In genomic region chr19:40403262-40403984, GRCh38 we compare ENCODE assay signal across 8 cellular contexts. TPM values are rescaled to one million over a fixed set of nuclear protein-coding genes. Genes with fewer than 3 reads are reported as not detected.
DNase-seq lines count a peak whose midpoint lies in the region; ATAC-seq and TF ChIP-seq lines count a peak whose summit lies in the region.

No MANE protein-coding gene starts in this region.

- no peaks in the 10 kb centered on the region for H4K20me1 ChIP-seq in Karpas-422 (ENCODE audit: insufficient read depth, low read depth, low read length)
- H4K20me1 ChIP-seq in SK-N-SH (ENCODE audit: insufficient read depth) = no peaks in the 10 kb centered on the region

- no peak for TF ChIP-seq RAD21 in SK-N-SH (IDR thresholded peaks at IDR 0.05; ENCODE audit: low read length)

- H3K27ac ChIP-seq in Karpas-422 (ENCODE audit: low read length) (no peak overlapping the region), SK-N-SH (ENCODE audit: low read depth in 2 of 2, low read length in 1 of 2) (peak overlapping the region; percentile 58 to 78; a peak in 3 of 4 replicates), parathyroid adenoma (peak overlapping the region; percentile 71)

- POLR2A ChIA-PET in SK-N-SH (lab: Yijun Ruan, JAX) = interaction anchor here (0.7 to 1.8 kb wide), 3 partner anchors 11 to 55 kb away, joined by 3 to 6 read pairs (median 4); partner anchors contain the start of genes C19orf47 and PLD3

- H3K9ac ChIP-seq in Karpas-422 (ENCODE audit: low read length) = peak overlapping the region; percentile 72
- H3K9ac ChIP-seq in SK-N-SH = peak overlapping the region; percentile 75
- H3K9ac ChIP-seq in parathyroid adenoma = peak overlapping the region; percentile 31

- H2AFZ ChIP-seq in Karpas-422 (ENCODE audit: low read length) = peak overlapping the region; percentile 94
- H2AFZ ChIP-seq in SK-N-SH (ENCODE audit: low read depth) = peak overlapping the region; percentile 99
- peak overlapping the region; percentile 85 for H2AFZ ChIP-seq in parathyroid adenoma

- peak overlapping the region; percentile 79 for H3K4me3 Mint-ChIP-seq in activated naive CD4-positive, alpha-beta T cell treated with anti-CD3 and anti-CD28 coated beads, Interleukin-2, amount 10 ng/mL, durations not matched to agents 7 days and 5 days
- peak overlapping the region; percentile 92 for H3K4me3 Mint-ChIP-seq in type B pancreatic cell

- no peaks in the 10 kb centered on the region for H3K9me3 Mint-ChIP-seq in activated naive CD4-positive, alpha-beta T cell treated with anti-CD3 and anti-CD28 coated beads, Interleukin-2, amount 10 ng/mL, durations not matched to agents 7 days and 5 days
- H3K9me3 Mint-ChIP-seq in type B pancreatic cell = no peaks in the 10 kb centered on the region

- H3K4me1 ChIP-seq in Karpas-422 (ENCODE audit: low read length) (peaks cover 9% of the 10 kb centered on the region), SK-N-SH (ENCODE audit: control insufficient read depth in 1 of 2, insufficient read depth in 2 of 2, low read depth in 1 of 2, low read length in 1 of 2) (no peaks in the 10 kb centered on the region; a peak in 1 of 4 replicates), parathyroid adenoma (no peaks in the 10 kb centered on the region)

- DNase-seq in DMS153 treated with DMSO at 0.1 percent for 48 hours (lab: John Stamatoyannopoulos, UW; ENCODE audit: unreplicated experiment) (peak; percentile 38), Karpas-422 (peak; percentile 95), SK-N-SH (peak; percentile 98), head of caudate nucleus (peak; percentile 28 to 79 (median 62)), type B pancreatic cell (ENCODE audit: extremely low spot score, unreplicated experiment) (peak; percentile 93)
- peak; percentile 92 for DNase-seq in activated naive CD4-positive, alpha-beta T cell treated with anti-CD3 and anti-CD28 coated beads, Interleukin-2, amount 10 ng/mL, durations not matched to agents 7 days and 5 days

- no peaks in the 10 kb centered on the region for H3K27me3 ChIP-seq in Karpas-422 (ENCODE audit: low read length)
- H3K27me3 ChIP-seq in SK-N-SH (ENCODE audit: insufficient read depth) = no peaks in the 10 kb centered on the region
- H3K27me3 ChIP-seq in parathyroid adenoma (ENCODE audit: control insufficient read depth, insufficient read depth, low read length) = no peaks in the 10 kb centered on the region

- H3K36me3 ChIP-seq in Karpas-422 (ENCODE audit: insufficient read depth, low read length) = no peaks in the 10 kb centered on the region
- no peaks in the 10 kb centered on the region for H3K36me3 ChIP-seq in SK-N-SH (replicated peaks in 1 of 2; ENCODE audit: control insufficient read depth in 1 of 2, insufficient read depth in 2 of 2, low read length in 1 of 2)
- no peaks in the 10 kb centered on the region for H3K36me3 ChIP-seq in parathyroid adenoma (ENCODE audit: control insufficient read depth, insufficient read depth, low read length)

- H3K4me3 ChIP-seq in Karpas-422 (ENCODE audit: low read length) = peak overlapping the region; percentile 68
- peak overlapping the region; percentile 55 to 80 for H3K4me3 ChIP-seq in SK-N-SH (ENCODE audit: low read depth in 2 of 2, low read length in 1 of 2)
- H3K4me3 ChIP-seq in parathyroid adenoma (ENCODE audit: low read depth, low read length) = peak overlapping the region; percentile 55

- H3K4me2 ChIP-seq in Karpas-422 (ENCODE audit: low read depth, low read length, poor library complexity, severe bottlenecking) (peak overlapping the region; percentile 89), SK-N-SH (peak overlapping the region; percentile 96), parathyroid adenoma (ENCODE audit: low read length) (peak overlapping the region; percentile 91)

- WGBS in SK-N-SH (ENCODE audit: low lambda C conversion rate) = 2% methylated on average over 37 of the region's 41 CpGs

- CTCF ChIA-PET in SK-N-SH (lab: Yijun Ruan, JAX) = interaction anchor here (0.6 to 2.4 kb wide), 10 partner anchors 13 to 195 kb away, joined by 3 to 16 read pairs (median 4); partner anchors contain the start of genes SERTAD1 and SERTAD3
- CTCF ChIA-PET in activated naive CD4-positive, alpha-beta T cell treated with anti-CD3 and anti-CD28 coated beads, Interleukin-2, amount 10 ng/mL, durations not matched to agents 7 days and 5 days (lab: Charles Lee) = interaction anchor here (0.5 to 1.5 kb wide), 2 partner anchors 15 to 17 kb away, joined by 3 to 7 read pairs; no protein-coding TSS in a partner anchor

- no peaks in the 10 kb centered on the region for H3K9me2 ChIP-seq in Karpas-422 (replicated peaks; ENCODE audit: insufficient read depth, low read length)
- H3K9me2 ChIP-seq in SK-N-SH = no peaks in the 10 kb centered on the region

- no peak for TF ChIP-seq EP300 in SK-N-SH (IDR thresholded peaks at IDR 0.05; ENCODE audit: borderline replicate concordance in 1 of 2, low read depth in 1 of 2, low read length in 1 of 2)

- no peaks in the 10 kb centered on the region for H3K79me2 ChIP-seq in Karpas-422 (ENCODE audit: low read length)
- H3K79me2 ChIP-seq in SK-N-SH (ENCODE audit: insufficient read depth) = no peaks in the 10 kb centered on the region
- no peaks in the 10 kb centered on the region for H3K79me2 ChIP-seq in parathyroid adenoma

- peak overlapping the region; percentile 80 for H3K27ac Mint-ChIP-seq in activated naive CD4-positive, alpha-beta T cell treated with anti-CD3 and anti-CD28 coated beads, Interleukin-2, amount 10 ng/mL, durations not matched to agents 7 days and 5 days
- peak overlapping the region; percentile 66 for H3K27ac Mint-ChIP-seq in type B pancreatic cell

- ATAC-seq in GM21717 (IDR thresholded peaks at IDR 0.05; ENCODE audit: unreplicated experiment) = peak; percentile 51

- peaks cover 33% of the 10 kb centered on the region for H3K27me3 Mint-ChIP-seq in activated naive CD4-positive, alpha-beta T cell treated with anti-CD3 and anti-CD28 coated beads, Interleukin-2, amount 10 ng/mL, durations not matched to agents 7 days and 5 days
- peaks cover 3% of the 10 kb centered on the region for H3K27me3 Mint-ChIP-seq in type B pancreatic cell

- intact Hi-C loops in head of caudate nucleus (cut with DNase I) = no loop called here

- H3K9me3 ChIP-seq in Karpas-422 (ENCODE audit: low read length) (no peaks in the 10 kb centered on the region), SK-N-SH (no peaks in the 10 kb centered on the region), parathyroid adenoma (ENCODE audit: control insufficient read depth, low read length) (no peaks in the 10 kb centered on the region)

- H3F3A ChIP-seq in SK-N-SH (replicated peaks; ENCODE audit: insufficient read depth) = peaks cover 3% of the 10 kb centered on the region

- TF ChIP-seq CTCF in SK-N-SH (IDR thresholded peaks at IDR 0.05) (no peak; the same call in 1 of the 2 replicates), parathyroid adenoma (IDR thresholded peaks at IDR 0.05) (peak; percentile 14), type B pancreatic cell (conservative IDR thresholded peaks at IDR 0.05) (peak; percentile 36)

- no peaks in the 10 kb centered on the region for H3K36me3 Mint-ChIP-seq in activated naive CD4-positive, alpha-beta T cell treated with anti-CD3 and anti-CD28 coated beads, Interleukin-2, amount 10 ng/mL, durations not matched to agents 7 days and 5 days
- H3K36me3 Mint-ChIP-seq in type B pancreatic cell = peaks cover 5% of the 10 kb centered on the region

- H3K4me1 Mint-ChIP-seq in activated naive CD4-positive, alpha-beta T cell treated with anti-CD3 and anti-CD28 coated beads, Interleukin-2, amount 10 ng/mL, durations not matched to agents 7 days and 5 days = peaks cover 34% of the 10 kb centered on the region
- H3K4me1 Mint-ChIP-seq in type B pancreatic cell (ENCODE audit: unreplicated experiment) = peaks cover 22% of the 10 kb centered on the region

TF ChIP-seq in SK-N-SH, 30 proteins besides CTCF, POLR2A, EP300 and RAD21 (continues in another document):
- TF ChIP-seq RCOR1 (IDR thresholded peaks at IDR 0.05; ENCODE audit: low read length) (peak; percentile 82), RXRA (IDR thresholded peaks at IDR 0.05; ENCODE audit: borderline replicate concordance, low read depth) (no peak), TCF12 (IDR thresholded peaks at IDR 0.05) (no peak), FOXJ3 (CRISPR knock-in tag; IDR thresholded peaks at IDR 0.05) (no peak)

RNA-seq across cellular contexts. Expression of gene PRX, which starts 9.8 kb away (rescaled TPM):
- total RNA-seq in Karpas-422 (2014; rRNA removed; shearing (Covaris generic); ENCODE audit: low replicate concordance) = 0.56 and 0.61 TPM in 2 replicates
- 2.2 TPM in 2 replicates for polyA plus RNA-seq in SK-N-SH (2012; rRNA removed)
- polyA plus RNA-seq in SK-N-SH (2012; cell fraction: cytosol; rRNA removed) = 1.0 and 1.5 TPM in 2 replicates
- 2.9 and 4.3 TPM in 2 replicates for polyA plus RNA-seq in SK-N-SH (2012; cell fraction: nucleus; rRNA removed)
- total RNA-seq in type B pancreatic cell (ENCODE audit: low replicate concordance) = 1.2 and 11.7 TPM in 2 replicates

RNA-seq across cellular contexts. Expression of gene HIPK4, which starts 13.4 kb away (rescaled TPM):
- total RNA-seq in Karpas-422 (2014; rRNA removed; shearing (Covaris generic); ENCODE audit: low replicate concordance) = not detected in 2 replicates
- polyA plus RNA-seq in SK-N-SH (2012; rRNA removed) = 0.13 and 0.23 TPM in 2 replicates
- polyA plus RNA-seq in SK-N-SH (2012; cell fraction: cytosol; rRNA removed) = 0.01 and 0.09 TPM in 2 replicates
- polyA plus RNA-seq in SK-N-SH (2012; cell fraction: nucleus; rRNA removed) = 0.43 and 0.52 TPM in 2 replicates
- total RNA-seq in type B pancreatic cell (ENCODE audit: low replicate concordance) = 0.12 TPM in 1 of 2 replicates, not detected in the other

RNA-seq across cellular contexts. Expression of gene SERTAD1, which starts 22.4 kb away (rescaled TPM):
- total RNA-seq in Karpas-422 (2014; rRNA removed; shearing (Covaris generic); ENCODE audit: low replicate concordance) = 4.8 and 8.4 TPM in 2 replicates
- 7.1 and 10.4 TPM in 2 replicates for polyA plus RNA-seq in SK-N-SH (2012; rRNA removed)
- polyA plus RNA-seq in SK-N-SH (2012; cell fraction: cytosol; rRNA removed) = 6.5 and 7.6 TPM in 2 replicates
- polyA plus RNA-seq in SK-N-SH (2012; cell fraction: nucleus; rRNA removed) = 8.4 and 10.2 TPM in 2 replicates
- total RNA-seq in type B pancreatic cell (ENCODE audit: low replicate concordance) = 9.2 and 14.4 TPM in 2 replicates

RNA-seq across cellular contexts. Expression of gene SERTAD3, which starts 40.7 kb away (rescaled TPM):
- total RNA-seq in Karpas-422 (2014; rRNA removed; shearing (Covaris generic); ENCODE audit: low replicate concordance) = 14.1 and 14.9 TPM in 2 replicates
- polyA plus RNA-seq in SK-N-SH (2012; rRNA removed) = 11.3 and 12.9 TPM in 2 replicates
- 8.6 and 10.4 TPM in 2 replicates for polyA plus RNA-seq in SK-N-SH (2012; cell fraction: cytosol; rRNA removed)
- polyA plus RNA-seq in SK-N-SH (2012; cell fraction: nucleus; rRNA removed) = 8.0 and 9.5 TPM in 2 replicates
- total RNA-seq in type B pancreatic cell (ENCODE audit: low replicate concordance) = 33.7 and 41.7 TPM in 2 replicates

RNA-seq across cellular contexts. Expression of gene PLD3, which starts 54.9 kb away (rescaled TPM):
- 83.2 and 90.2 TPM in 2 replicates for total RNA-seq in Karpas-422 (2014; rRNA removed; shearing (Covaris generic); ENCODE audit: low replicate concordance)
- polyA plus RNA-seq in SK-N-SH (2012; rRNA removed) = 449 and 511 TPM in 2 replicates
- 156 and 261 TPM in 2 replicates for polyA plus RNA-seq in SK-N-SH (2012; cell fraction: cytosol; rRNA removed)
- 418 and 461 TPM in 2 replicates for polyA plus RNA-seq in SK-N-SH (2012; cell fraction: nucleus; rRNA removed)
- total RNA-seq in type B pancreatic cell (ENCODE audit: low replicate concordance) = 234 and 244 TPM in 2 replicates

Comparison
In these comparisons a context has a peak if more than half of its experiments do, and no peak if none do; other contexts are left out.
1. DNase-seq: peak in every context shown above with its lines; median percentile 98 in SK-N-SH; 95 in Karpas-422; 93 in type B pancreatic cell; 92 in activated naive CD4-positive, alpha-beta T cell treated with anti-CD3 and anti-CD28 coated beads, Interleukin-2, amount 10 ng/mL, durations not matched to agents 7 days and 5 days; 62 in head of caudate nucleus; 38 in DMS153 treated with DMSO at 0.1 percent for 48 hours.